ENCODE assay signal across 8 cellular contexts in the genomic region with DNA sequence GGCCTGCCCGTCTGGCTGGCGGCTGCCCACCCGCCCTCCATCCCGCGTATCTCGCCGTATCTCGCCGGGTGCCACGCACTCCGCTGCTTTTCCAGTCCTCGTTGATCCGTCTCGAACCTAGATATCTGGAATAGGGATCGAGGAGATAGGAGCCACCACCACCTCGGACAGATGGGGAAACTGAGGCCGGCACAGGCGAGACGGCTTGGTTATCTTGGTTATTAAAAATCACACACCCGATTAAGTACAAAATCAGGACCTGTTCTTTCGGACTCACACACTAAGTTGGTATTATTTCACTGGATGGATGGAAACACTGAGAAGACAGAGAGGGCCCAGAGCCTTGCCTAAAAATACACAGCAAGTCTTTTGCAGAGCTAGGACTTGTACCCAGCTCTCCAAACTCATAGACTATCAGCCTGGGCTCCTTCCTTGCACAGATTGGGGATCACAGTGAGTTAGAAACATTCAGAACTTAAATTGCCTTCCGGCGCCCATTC. TPM values are rescaled to one million over a fixed set of nuclear protein-coding genes. Genes with fewer than 3 reads are reported as not detected.
DNase-seq lines count a peak whose midpoint lies in the region; ATAC-seq and TF ChIP-seq lines count a peak whose summit lies in the region.

No MANE protein-coding gene starts in this region.

- H3K36me3 ChIP-seq in gastrocnemius medialis: no peaks in the 10 kb centered on the region

- in situ Hi-C loops in gastrocnemius medialis (cut with MboI; ENCODE audit: low sequenced_read_pairs in 4 of 4): no loop called here

- no peaks in the 10 kb centered on the region for H3K9me3 ChIP-seq in gastrocnemius medialis

- DNase-seq in foreskin keratinocyte (peak in 1 of 2 donors; percentile 22), gastrocnemius medialis (no peak), NCI-H1105 (lab: John Stamatoyannopoulos, UW) (no peak), cerebellar nuclear complex (lab: John Stamatoyannopoulos, UW) (no peak)
- DNase-seq in effector CD8-positive, alpha-beta T cell (lab: John Stamatoyannopoulos, UW): no peak

- H3K4me1 ChIP-seq in foreskin keratinocyte (peaks cover 6% of the 10 kb centered on the region), gastrocnemius medialis (peaks cover 8 to 15% of the 10 kb centered on the region in 2 donors)

- H3K27ac ChIP-seq in foreskin keratinocyte: peak overlapping the region; percentile 84
- peak overlapping the region; percentile 89 to 93 (median 90) for H3K27ac ChIP-seq in gastrocnemius medialis

- intact Hi-C loops in gastrocnemius medialis (cut with DNase I; ENCODE audit: low total_unique reads): loop anchor here (2.0 to 5.0 kb wide), 2 partner anchors 40 to 104 kb away; a partner anchor contains a TSS

- no peak for TF ChIP-seq POLR2A in gastrocnemius medialis (IDR thresholded peaks at IDR 0.05)

- H3K27me3 ChIP-seq in foreskin keratinocyte (no peaks in the 10 kb centered on the region), gastrocnemius medialis (no peaks in the 10 kb centered on the region)

- TF ChIP-seq CTCF in foreskin keratinocyte (conservative IDR thresholded peaks at IDR 0.05): no peak
- no peak for TF ChIP-seq CTCF in gastrocnemius medialis (IDR thresholded peaks at IDR 0.05 in 4 of 5, conservative IDR thresholded peaks at IDR 0.05 in 1 of 5)

- ATAC-seq in GM21717 (IDR thresholded peaks at IDR 0.05; ENCODE audit: unreplicated experiment) (peak; percentile 17), SK-N-SH treated with all-trans-retinoic acid at 6 μM for 48 hours (peak; percentile 46; the same call in 2 of the 3 replicates), foreskin keratinocyte (no peak), gastrocnemius medialis (no peak), HG03432 (IDR thresholded peaks at IDR 0.05; ENCODE audit: unreplicated experiment) (no peak)

- H3K4me3 ChIP-seq in gastrocnemius medialis: peak overlapping the region; percentile 83 to 97 (median 93)

TF ChIP-seq in SK-N-SH treated with all-trans-retinoic acid at 6 μM for 48 hours, 23 proteins besides CTCF, POLR2A, EP300 and RAD21:
- TF ChIP-seq, protein P1, sequence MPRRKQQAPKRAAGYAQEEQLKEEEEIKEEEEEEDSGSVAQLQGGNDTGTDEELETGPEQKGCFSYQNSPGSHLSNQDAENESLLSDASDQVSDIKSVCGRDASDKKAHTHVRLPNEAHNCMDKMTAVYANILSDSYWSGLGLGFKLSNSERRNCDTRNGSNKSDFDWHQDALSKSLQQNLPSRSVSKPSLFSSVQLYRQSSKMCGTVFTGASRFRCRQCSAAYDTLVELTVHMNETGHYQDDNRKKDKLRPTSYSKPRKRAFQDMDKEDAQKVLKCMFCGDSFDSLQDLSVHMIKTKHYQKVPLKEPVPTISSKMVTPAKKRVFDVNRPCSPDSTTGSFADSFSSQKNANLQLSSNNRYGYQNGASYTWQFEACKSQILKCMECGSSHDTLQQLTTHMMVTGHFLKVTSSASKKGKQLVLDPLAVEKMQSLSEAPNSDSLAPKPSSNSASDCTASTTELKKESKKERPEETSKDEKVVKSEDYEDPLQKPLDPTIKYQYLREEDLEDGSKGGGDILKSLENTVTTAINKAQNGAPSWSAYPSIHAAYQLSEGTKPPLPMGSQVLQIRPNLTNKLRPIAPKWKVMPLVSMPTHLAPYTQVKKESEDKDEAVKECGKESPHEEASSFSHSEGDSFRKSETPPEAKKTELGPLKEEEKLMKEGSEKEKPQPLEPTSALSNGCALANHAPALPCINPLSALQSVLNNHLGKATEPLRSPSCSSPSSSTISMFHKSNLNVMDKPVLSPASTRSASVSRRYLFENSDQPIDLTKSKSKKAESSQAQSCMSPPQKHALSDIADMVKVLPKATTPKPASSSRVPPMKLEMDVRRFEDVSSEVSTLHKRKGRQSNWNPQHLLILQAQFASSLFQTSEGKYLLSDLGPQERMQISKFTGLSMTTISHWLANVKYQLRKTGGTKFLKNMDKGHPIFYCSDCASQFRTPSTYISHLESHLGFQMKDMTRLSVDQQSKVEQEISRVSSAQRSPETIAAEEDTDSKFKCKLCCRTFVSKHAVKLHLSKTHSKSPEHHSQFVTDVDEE (CRISPR knock-in tag; IDR thresholded peaks at IDR 0.05): no peak
- TF ChIP-seq, protein P2, sequence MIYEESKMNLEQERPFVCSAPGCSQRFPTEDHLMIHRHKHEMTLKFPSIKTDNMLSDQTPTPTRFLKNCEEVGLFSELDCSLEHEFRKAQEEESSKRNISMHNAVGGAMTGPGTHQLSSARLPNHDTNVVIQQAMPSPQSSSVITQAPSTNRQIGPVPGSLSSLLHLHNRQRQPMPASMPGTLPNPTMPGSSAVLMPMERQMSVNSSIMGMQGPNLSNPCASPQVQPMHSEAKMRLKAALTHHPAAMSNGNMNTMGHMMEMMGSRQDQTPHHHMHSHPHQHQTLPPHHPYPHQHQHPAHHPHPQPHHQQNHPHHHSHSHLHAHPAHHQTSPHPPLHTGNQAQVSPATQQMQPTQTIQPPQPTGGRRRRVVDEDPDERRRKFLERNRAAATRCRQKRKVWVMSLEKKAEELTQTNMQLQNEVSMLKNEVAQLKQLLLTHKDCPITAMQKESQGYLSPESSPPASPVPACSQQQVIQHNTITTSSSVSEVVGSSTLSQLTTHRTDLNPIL (CRISPR knock-in tag; IDR thresholded peaks at IDR 0.05; ENCODE audit: low read depth): no peak
- no peak for TF ChIP-seq ZC3H10 (CRISPR knock-in tag; IDR thresholded peaks at IDR 0.05)
- TF ChIP-seq, protein P3, sequence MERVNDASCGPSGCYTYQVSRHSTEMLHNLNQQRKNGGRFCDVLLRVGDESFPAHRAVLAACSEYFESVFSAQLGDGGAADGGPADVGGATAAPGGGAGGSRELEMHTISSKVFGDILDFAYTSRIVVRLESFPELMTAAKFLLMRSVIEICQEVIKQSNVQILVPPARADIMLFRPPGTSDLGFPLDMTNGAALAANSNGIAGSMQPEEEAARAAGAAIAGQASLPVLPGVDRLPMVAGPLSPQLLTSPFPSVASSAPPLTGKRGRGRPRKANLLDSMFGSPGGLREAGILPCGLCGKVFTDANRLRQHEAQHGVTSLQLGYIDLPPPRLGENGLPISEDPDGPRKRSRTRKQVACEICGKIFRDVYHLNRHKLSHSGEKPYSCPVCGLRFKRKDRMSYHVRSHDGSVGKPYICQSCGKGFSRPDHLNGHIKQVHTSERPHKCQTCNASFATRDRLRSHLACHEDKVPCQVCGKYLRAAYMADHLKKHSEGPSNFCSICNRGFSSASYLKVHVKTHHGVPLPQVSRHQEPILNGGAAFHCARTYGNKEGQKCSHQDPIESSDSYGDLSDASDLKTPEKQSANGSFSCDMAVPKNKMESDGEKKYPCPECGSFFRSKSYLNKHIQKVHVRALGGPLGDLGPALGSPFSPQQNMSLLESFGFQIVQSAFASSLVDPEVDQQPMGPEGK (CRISPR knock-in tag; IDR thresholded peaks at IDR 0.05; ENCODE audit: borderline replicate concordance): no peak
TF ChIP-seq in SK-N-SH treated with all-trans-retinoic acid at 6 μM for 48 hours: peak in this region for 0.

RNA-seq across cellular contexts. Expression of a gene that starts 0.7 kb away (rescaled TPM):
- total RNA-seq in foreskin keratinocyte: 11.0 and 13.4 TPM in 2 replicates
- polyA plus RNA-seq in foreskin keratinocyte: 2.1 and 2.3 TPM in 2 replicates
- 1 to 10 TPM; 3.0 to 9.9 (median 6.9) TPM for total RNA-seq in gastrocnemius medialis

RNA-seq across cellular contexts. Expression of a gene that starts 16.6 kb away (rescaled TPM):
- total RNA-seq in foreskin keratinocyte (not detected in 2 replicates), gastrocnemius medialis (not detected)
- 0.01 and 0.02 TPM in 2 replicates for polyA plus RNA-seq in foreskin keratinocyte

RNA-seq across cellular contexts. Expression of a gene that starts 39.2 kb away (rescaled TPM):
- total RNA-seq in foreskin keratinocyte: 3.1 and 3.6 TPM in 2 replicates
- polyA plus RNA-seq in foreskin keratinocyte: 2.7 and 3.0 TPM in 2 replicates
- total RNA-seq in gastrocnemius medialis: 1 to 10 TPM in 3 of 4 donors, under 1 TPM in 1; 0.62 to 3.0 (median 2.3) TPM

RNA-seq across cellular contexts. Expression of a gene that starts 39.3 kb away (rescaled TPM):
- total RNA-seq in foreskin keratinocyte (38.2 and 42.0 TPM in 2 replicates), gastrocnemius medialis (10 to 100 TPM; 19.7 to 27.0 (median 23.9) TPM)
- polyA plus RNA-seq in foreskin keratinocyte: 16.5 and 17.3 TPM in 2 replicates

Comparison
In these comparisons a context has a peak if more than half of its experiments do, and no peak if none do; other contexts are left out.
1. ATAC-seq: peak in GM21717 (single experiment) and SK-N-SH treated with all-trans-retinoic acid at 6 μM for 48 hours (single experiment); none in foreskin keratinocyte (single experiment), gastrocnemius medialis (0 of 2) and HG03432 (single experiment).